23 cellular contexts compared by ENCODE assay signal in genomic region chr14:84657866-84658385, GRCh38.
DNase-seq lines count a peak whose midpoint lies in the region; ATAC-seq and TF ChIP-seq lines count a peak whose summit lies in the region.
"Had no signal": no experiment of that assay in that cellular context is flagged by ENCODE, and none has a peak within 500 bp of the region (broad histone marks: within the 10 kb centered on the region; RNA-seq: fewer than 3 reads in every experiment).

No MANE protein-coding gene starts in this region.

- H3K4ac ChIP-seq in IMR-90 (ENCODE audit: low read depth, low read length) = no peak overlapping the region

- H2BK5ac ChIP-seq in IMR-90 (ENCODE audit: low read depth, low read length, poor library complexity, severe bottlenecking) = no peak overlapping the region

- POLR2A ChIA-PET in IMR-90 (lab: Charles Lee; ENCODE audit: unreplicated experiment) = no interaction called here

- peaks cover 3% of the 10 kb centered on the region for H3K4me1 Mint-ChIP-seq in neural progenitor cell
- H3K4me1 Mint-ChIP-seq: CD8-positive, alpha-beta memory T cell had no signal

- no peaks in the 10 kb centered on the region for H3K36me3 Mint-ChIP-seq in neural progenitor cell
- H3K36me3 Mint-ChIP-seq: CD8-positive, alpha-beta memory T cell had no signal

- H2BK120ac ChIP-seq in IMR-90 (ENCODE audit: low read depth, low read length) = no peak overlapping the region

- H3K27ac ChIP-seq in IMR-90 (ENCODE audit: insufficient read depth, low read length) (no peak overlapping the region), neural progenitor cell (no peak overlapping the region)
- H3K27ac ChIP-seq: A549; BLaER1 treated with 17β-estradiol and CSF1 and Interleukin-3, amounts not matched to agents 10 nM and 100 nM; GM23248 had no signal

- H2BK15ac ChIP-seq in IMR-90 (ENCODE audit: low read depth, low read length) = no peak overlapping the region

- no peak overlapping the region for H3K27ac Mint-ChIP-seq in neural progenitor cell
- H3K27ac Mint-ChIP-seq: CD8-positive, alpha-beta memory T cell had no signal

- H3K4me1 ChIP-seq in IMR-90 (ENCODE audit: control insufficient read depth, insufficient read depth, low read length) = no peaks in the 10 kb centered on the region
- H3K4me1 ChIP-seq in neural progenitor cell = no peaks in the 10 kb centered on the region
- H3K4me1 ChIP-seq: A549; BLaER1 treated with 17β-estradiol and CSF1 and Interleukin-3, amounts not matched to agents 10 nM and 100 nM had no signal

- no peak overlapping the region for H3K14ac ChIP-seq in IMR-90 (replicated peaks; ENCODE audit: low read depth, low read length)

- H2AK9ac ChIP-seq in IMR-90 (replicated peaks; ENCODE audit: low read depth, low read length, poor library complexity) = no peak overlapping the region

- no peak for TF ChIP-seq RAD21 in IMR-90 (IDR thresholded peaks at IDR 0.05; ENCODE audit: low read length)

- DNase-seq in IMR-90 (no peak), amniotic epithelial cell (ENCODE audit: low read depth) (peak; percentile 3), left kidney (ENCODE audit: low read depth, low spot score) (peak; percentile 59), neural progenitor cell (ENCODE audit: low spot score) (no peak), MV-4-11 (lab: John Stamatoyannopoulos, UW) (no peak), NCI-H2029 treated with DMSO at 0.1 percent for 48 hours (lab: John Stamatoyannopoulos, UW) (no peak), CD1c-positive myeloid dendritic cell (ENCODE audit: extremely low spot score) (no peak), GM13977 (ENCODE audit: low spot score) (no peak)
- DNase-seq: CD8-positive, alpha-beta memory T cell; DMS53; EL; GM23248; KG1; NCI-H1436; NCI-H2029; NCI-H510A treated with DMSO at 0.1 percent for 48 hours; NCI-H82; SHP77 had no signal

- peaks cover 11% of the 10 kb centered on the region for H3K9me3 Mint-ChIP-seq in neural progenitor cell

- no CpG with 5 or more reads among the region's 1 CpG for WGBS in IMR-90 (ENCODE audit: extremely low coverage in 2 of 2, insufficient read length in 1 of 2), 2 experiments

- H2AFZ ChIP-seq in IMR-90 (replicated peaks; ENCODE audit: low read length, poor library complexity) (no peak overlapping the region), neural progenitor cell (replicated peaks) (peak overlapping the region; percentile 6)
- H2AFZ ChIP-seq: GM23248 had no signal

- H3K18ac ChIP-seq in IMR-90 (ENCODE audit: low read depth, low read length) = no peak overlapping the region

- H3F3A ChIP-seq in neural progenitor cell (ENCODE audit: low read depth) = no peaks in the 10 kb centered on the region

- peak; percentile 40 for ATAC-seq in IMR-90 (ENCODE audit: low read depth)
- ATAC-seq: A549, HCT116, HepG2, SK-N-SH treated with all-trans-retinoic acid at 6 μM for 48 hours had no signal

- H3K4me3 ChIP-seq in IMR-90 (ENCODE audit: insufficient read depth, low read depth, low read length) (no peak overlapping the region), neural progenitor cell (no peak overlapping the region)
- H3K4me3 ChIP-seq: A549; BLaER1 treated with 17β-estradiol and CSF1 and Interleukin-3, amounts not matched to agents 10 nM and 100 nM; GM23248 had no signal

- H3K9me3 ChIP-seq in IMR-90 (ENCODE audit: control insufficient read depth, insufficient read depth, low read length) = peaks cover 4% of the 10 kb centered on the region; the same call in 1 of the 2 replicates
- H3K9me3 ChIP-seq in neural progenitor cell (ENCODE audit: low read depth) = no peaks in the 10 kb centered on the region
- H3K9me3 ChIP-seq: A549 had no signal

- TF ChIP-seq CTCF in IMR-90 (conservative IDR thresholded peaks at IDR 0.05; ENCODE audit: low read depth, low read length) (no peak), neural progenitor cell (IDR thresholded peaks at IDR 0.05) (no peak), GM13977 (IDR thresholded peaks at IDR 0.05; ENCODE audit: extremely low read depth, insufficient read depth, missing control alignments) (no peak)

- TF ChIP-seq POLR2A in IMR-90 (IDR thresholded peaks at IDR 0.05; ENCODE audit: low read depth, low read length) = no peak

- no peaks in the 10 kb centered on the region for H3K9me1 ChIP-seq in IMR-90 (ENCODE audit: insufficient read depth, low read length)

- dilution Hi-C loops in IMR-90 (cut with HindIII; ENCODE audit: low sequenced_read_pairs, unreplicated experiment) = no loop called here

- no peak overlapping the region for H3K56ac ChIP-seq in IMR-90 (ENCODE audit: extremely low read depth, insufficient read depth, low read length)

- H4K20me1 ChIP-seq in IMR-90 (ENCODE audit: insufficient read depth, low read length) (no peaks in the 10 kb centered on the region), neural progenitor cell (ENCODE audit: low read depth) (no peaks in the 10 kb centered on the region)
- H4K20me1 ChIP-seq: BLaER1 treated with 17β-estradiol and CSF1 and Interleukin-3, amounts not matched to agents 10 nM and 100 nM had no signal

- no peak overlapping the region for H3K23ac ChIP-seq in IMR-90 (ENCODE audit: low read depth, low read length)

- H3K79me1 ChIP-seq in IMR-90 (ENCODE audit: low read depth in 1 of 2, low read length in 2 of 2) = no peaks in the 10 kb centered on the region

- H3K27me3 Mint-ChIP-seq in neural progenitor cell (ENCODE audit: insufficient read depth, low read depth) = no peaks in the 10 kb centered on the region
- H3K27me3 Mint-ChIP-seq: CD8-positive, alpha-beta memory T cell had no signal

- no peaks in the 10 kb centered on the region for H3K79me2 ChIP-seq in neural progenitor cell (ENCODE audit: low read depth)

- H3K27me3 ChIP-seq in IMR-90 (ENCODE audit: control insufficient read depth, insufficient read depth, low read length) (no peaks in the 10 kb centered on the region), neural progenitor cell (no peaks in the 10 kb centered on the region)
- H3K27me3 ChIP-seq: BLaER1 treated with 17β-estradiol and CSF1 and Interleukin-3, amounts not matched to agents 10 nM and 100 nM had no signal

- H3K9ac ChIP-seq in IMR-90 (ENCODE audit: low read depth, low read length) = no peak overlapping the region
- no peak overlapping the region for H3K9ac ChIP-seq in neural progenitor cell
- H3K9ac ChIP-seq: BLaER1 treated with 17β-estradiol and CSF1 and Interleukin-3, amounts not matched to agents 10 nM and 100 nM; GM23248 had no signal

- H4K5ac ChIP-seq in IMR-90 (ENCODE audit: low read depth, low read length) = no peak overlapping the region

- H2BK20ac ChIP-seq in IMR-90 (ENCODE audit: low read depth, low read length) = no peak overlapping the region

- H4K8ac ChIP-seq in IMR-90 (ENCODE audit: low read depth in 2 of 2, low read length in 2 of 2) = no peak overlapping the region

- no TSS peak for BruUV-seq in IMR-90 (replicated peaks; lab: Mats Ljungman, UMichigan)

- no peak overlapping the region for H3K4me3 Mint-ChIP-seq in neural progenitor cell
- H3K4me3 Mint-ChIP-seq: CD8-positive, alpha-beta memory T cell had no signal

- H2AK5ac ChIP-seq in IMR-90 (ENCODE audit: low read depth, low read length) = no peak overlapping the region

- in situ Hi-C loops in IMR-90 (cut with MboI; ENCODE audit: low sequenced_read_pairs) (no loop called here), GM13977 (cut with MboI; ENCODE audit: low pct_unique_long_range_greater_than_20kb, low sequenced_read_pairs, unreplicated experiment) (no loop called here)

- H4K91ac ChIP-seq in IMR-90 (ENCODE audit: insufficient read depth, low read depth, low read length) = no peak overlapping the region

- H3K4me2 ChIP-seq in IMR-90 (ENCODE audit: low read depth, low read length) = no peak overlapping the region
- H3K4me2 ChIP-seq in neural progenitor cell = no peak overlapping the region
- H3K4me2 ChIP-seq: A549; BLaER1 treated with 17β-estradiol and CSF1 and Interleukin-3, amounts not matched to agents 10 nM and 100 nM had no signal

- intact Hi-C loops in IMR-90 (cut with micrococcal nuclease) = loop anchor here (10.0 kb wide), 1 partner anchor 867 kb away; no protein-coding TSS in a partner anchor

- CTCF ChIA-PET in IMR-90 (lab: Yijun Ruan, JAX) = no interaction called here

- H3K36me3 ChIP-seq in IMR-90 (ENCODE audit: control insufficient read depth, insufficient read depth, low read length) (no peaks in the 10 kb centered on the region), neural progenitor cell (no peaks in the 10 kb centered on the region)
- H3K36me3 ChIP-seq: BLaER1 treated with 17β-estradiol and CSF1 and Interleukin-3, amounts not matched to agents 10 nM and 100 nM had no signal

TF ChIP-seq in IMR-90, 13 proteins besides CTCF, POLR2A, EP300 and RAD21:
- TF ChIP-seq, protein P1, sequence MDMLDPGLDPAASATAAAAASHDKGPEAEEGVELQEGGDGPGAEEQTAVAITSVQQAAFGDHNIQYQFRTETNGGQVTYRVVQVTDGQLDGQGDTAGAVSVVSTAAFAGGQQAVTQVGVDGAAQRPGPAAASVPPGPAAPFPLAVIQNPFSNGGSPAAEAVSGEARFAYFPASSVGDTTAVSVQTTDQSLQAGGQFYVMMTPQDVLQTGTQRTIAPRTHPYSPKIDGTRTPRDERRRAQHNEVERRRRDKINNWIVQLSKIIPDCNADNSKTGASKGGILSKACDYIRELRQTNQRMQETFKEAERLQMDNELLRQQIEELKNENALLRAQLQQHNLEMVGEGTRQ (IDR thresholded peaks at IDR 0.05; ENCODE audit: low read depth, low read length) = no peak
- TF ChIP-seq MXI1 (IDR thresholded peaks at IDR 0.05; ENCODE audit: borderline replicate concordance, low read depth, low read length) (no peak), MAZ (IDR thresholded peaks at IDR 0.05; ENCODE audit: borderline replicate concordance, low read depth, low read length) (no peak), BHLHE40 (IDR thresholded peaks at IDR 0.05; ENCODE audit: low read depth, low read length) (no peak), NFE2L2 (IDR thresholded peaks at IDR 0.05; ENCODE audit: low read depth, low read length) (no peak)

Comparison
In these comparisons a context has a peak if more than half of its experiments do, and no peak if none do; other contexts are left out.
1. DNase-seq: peak in amniotic epithelial cell (single experiment) and left kidney (single experiment); none in IMR-90 (single experiment), neural progenitor cell (single experiment), MV-4-11 (single experiment), NCI-H2029 treated with DMSO at 0.1 percent for 48 hours (single experiment), CD1c-positive myeloid dendritic cell (single experiment) and GM13977 (single experiment).